1 cellular context compared by ENCODE assay signal in the genomic region with DNA sequence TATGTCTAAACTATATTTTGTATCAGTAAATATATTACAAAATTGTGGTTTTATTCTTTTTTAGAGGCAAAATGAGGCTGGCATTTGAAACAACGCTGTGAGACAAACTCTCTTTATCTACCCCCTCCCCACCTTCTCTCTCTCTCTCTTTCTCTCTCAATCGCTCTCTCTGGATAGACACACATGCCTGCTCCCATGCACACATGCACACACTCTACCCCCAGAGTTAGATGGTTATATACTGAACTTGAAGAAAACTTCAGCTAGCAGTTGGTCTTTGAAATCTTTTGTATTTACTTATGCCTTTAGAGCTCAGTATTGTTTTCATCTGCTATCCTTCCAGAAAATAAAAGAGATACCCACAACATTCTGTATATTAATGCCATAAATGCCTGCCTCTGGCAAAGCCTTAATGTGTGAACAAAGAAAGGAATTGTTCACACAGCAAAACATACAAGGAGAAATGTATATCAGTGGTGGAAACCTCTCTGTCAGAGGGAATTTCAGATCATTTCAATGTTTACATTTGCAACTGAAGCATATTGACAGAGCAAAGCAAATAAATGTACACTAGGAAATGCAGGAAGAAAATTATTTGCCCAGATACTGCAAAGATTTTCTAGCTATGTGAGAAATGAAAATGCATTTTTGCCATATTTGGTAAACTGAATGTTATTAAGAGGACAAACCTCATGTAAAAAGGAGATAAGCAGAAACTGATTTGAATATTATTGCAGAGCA.
A peak's percentile ranks its signal among the peaks of the same experiment; 100 is the strongest.
TF ChIP-seq lines count a peak whose summit lies in the region.

No MANE protein-coding gene starts in this region.

TF ChIP-seq in HepG2, 621 proteins besides CTCF, POLR2A, EP300 and RAD21 (continued from another document and continues in another):
- no peak for TF ChIP-seq ZNF446 (CRISPR knock-in tag; IDR thresholded peaks at IDR 0.05)
- TF ChIP-seq, protein P1, sequence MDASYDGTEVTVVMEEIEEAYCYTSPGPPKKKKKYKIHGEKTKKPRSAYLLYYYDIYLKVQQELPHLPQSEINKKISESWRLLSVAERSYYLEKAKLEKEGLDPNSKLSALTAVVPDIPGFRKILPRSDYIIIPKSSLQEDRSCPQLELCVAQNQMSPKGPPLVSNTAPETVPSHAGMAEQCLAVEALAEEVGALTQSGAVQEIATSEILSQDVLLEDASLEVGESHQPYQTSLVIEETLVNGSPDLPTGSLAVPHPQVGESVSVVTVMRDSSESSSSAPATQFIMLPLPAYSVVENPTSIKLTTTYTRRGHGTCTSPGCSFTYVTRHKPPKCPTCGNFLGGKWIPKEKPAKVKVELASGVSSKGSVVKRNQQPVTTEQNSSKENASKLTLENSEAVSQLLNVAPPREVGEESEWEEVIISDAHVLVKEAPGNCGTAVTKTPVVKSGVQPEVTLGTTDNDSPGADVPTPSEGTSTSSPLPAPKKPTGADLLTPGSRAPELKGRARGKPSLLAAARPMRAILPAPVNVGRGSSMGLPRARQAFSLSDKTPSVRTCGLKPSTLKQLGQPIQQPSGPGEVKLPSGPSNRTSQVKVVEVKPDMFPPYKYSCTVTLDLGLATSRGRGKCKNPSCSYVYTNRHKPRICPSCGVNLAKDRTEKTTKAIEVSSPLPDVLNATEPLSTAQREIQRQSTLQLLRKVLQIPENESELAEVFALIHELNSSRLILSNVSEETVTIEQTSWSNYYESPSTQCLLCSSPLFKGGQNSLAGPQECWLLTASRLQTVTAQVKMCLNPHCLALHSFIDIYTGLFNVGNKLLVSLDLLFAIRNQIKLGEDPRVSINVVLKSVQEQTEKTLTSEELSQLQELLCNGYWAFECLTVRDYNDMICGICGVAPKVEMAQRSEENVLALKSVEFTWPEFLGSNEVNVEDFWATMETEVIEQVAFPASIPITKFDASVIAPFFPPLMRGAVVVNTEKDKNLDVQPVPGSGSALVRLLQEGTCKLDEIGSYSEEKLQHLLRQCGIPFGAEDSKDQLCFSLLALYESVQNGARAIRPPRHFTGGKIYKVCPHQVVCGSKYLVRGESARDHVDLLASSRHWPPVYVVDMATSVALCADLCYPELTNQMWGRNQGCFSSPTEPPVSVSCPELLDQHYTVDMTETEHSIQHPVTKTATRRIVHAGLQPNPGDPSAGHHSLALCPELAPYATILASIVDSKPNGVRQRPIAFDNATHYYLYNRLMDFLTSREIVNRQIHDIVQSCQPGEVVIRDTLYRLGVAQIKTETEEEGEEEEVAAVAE (CRISPR knock-in tag; IDR thresholded peaks at IDR 0.05; ENCODE audit: borderline replicate concordance): no peak
- TF ChIP-seq POLR2AphosphoS2 (IDR thresholded peaks at IDR 0.05; ENCODE audit: low read depth, low read length): no peak
- TF ChIP-seq RAD51 (IDR thresholded peaks at IDR 0.05; ENCODE audit: borderline replicate concordance): no peak
- TF ChIP-seq ZNF460 (CRISPR knock-in tag; IDR thresholded peaks at IDR 0.05; ENCODE audit: borderline replicate concordance): no peak
- TF ChIP-seq ZNF367 (CRISPR knock-in tag; IDR thresholded peaks at IDR 0.05; ENCODE audit: borderline replicate concordance): no peak
- TF ChIP-seq, protein P2, sequence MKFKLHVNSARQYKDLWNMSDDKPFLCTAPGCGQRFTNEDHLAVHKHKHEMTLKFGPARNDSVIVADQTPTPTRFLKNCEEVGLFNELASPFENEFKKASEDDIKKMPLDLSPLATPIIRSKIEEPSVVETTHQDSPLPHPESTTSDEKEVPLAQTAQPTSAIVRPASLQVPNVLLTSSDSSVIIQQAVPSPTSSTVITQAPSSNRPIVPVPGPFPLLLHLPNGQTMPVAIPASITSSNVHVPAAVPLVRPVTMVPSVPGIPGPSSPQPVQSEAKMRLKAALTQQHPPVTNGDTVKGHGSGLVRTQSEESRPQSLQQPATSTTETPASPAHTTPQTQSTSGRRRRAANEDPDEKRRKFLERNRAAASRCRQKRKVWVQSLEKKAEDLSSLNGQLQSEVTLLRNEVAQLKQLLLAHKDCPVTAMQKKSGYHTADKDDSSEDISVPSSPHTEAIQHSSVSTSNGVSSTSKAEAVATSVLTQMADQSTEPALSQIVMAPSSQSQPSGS (CRISPR knock-in tag; IDR thresholded peaks at IDR 0.05): peak; percentile 70
- TF ChIP-seq, protein P3, sequence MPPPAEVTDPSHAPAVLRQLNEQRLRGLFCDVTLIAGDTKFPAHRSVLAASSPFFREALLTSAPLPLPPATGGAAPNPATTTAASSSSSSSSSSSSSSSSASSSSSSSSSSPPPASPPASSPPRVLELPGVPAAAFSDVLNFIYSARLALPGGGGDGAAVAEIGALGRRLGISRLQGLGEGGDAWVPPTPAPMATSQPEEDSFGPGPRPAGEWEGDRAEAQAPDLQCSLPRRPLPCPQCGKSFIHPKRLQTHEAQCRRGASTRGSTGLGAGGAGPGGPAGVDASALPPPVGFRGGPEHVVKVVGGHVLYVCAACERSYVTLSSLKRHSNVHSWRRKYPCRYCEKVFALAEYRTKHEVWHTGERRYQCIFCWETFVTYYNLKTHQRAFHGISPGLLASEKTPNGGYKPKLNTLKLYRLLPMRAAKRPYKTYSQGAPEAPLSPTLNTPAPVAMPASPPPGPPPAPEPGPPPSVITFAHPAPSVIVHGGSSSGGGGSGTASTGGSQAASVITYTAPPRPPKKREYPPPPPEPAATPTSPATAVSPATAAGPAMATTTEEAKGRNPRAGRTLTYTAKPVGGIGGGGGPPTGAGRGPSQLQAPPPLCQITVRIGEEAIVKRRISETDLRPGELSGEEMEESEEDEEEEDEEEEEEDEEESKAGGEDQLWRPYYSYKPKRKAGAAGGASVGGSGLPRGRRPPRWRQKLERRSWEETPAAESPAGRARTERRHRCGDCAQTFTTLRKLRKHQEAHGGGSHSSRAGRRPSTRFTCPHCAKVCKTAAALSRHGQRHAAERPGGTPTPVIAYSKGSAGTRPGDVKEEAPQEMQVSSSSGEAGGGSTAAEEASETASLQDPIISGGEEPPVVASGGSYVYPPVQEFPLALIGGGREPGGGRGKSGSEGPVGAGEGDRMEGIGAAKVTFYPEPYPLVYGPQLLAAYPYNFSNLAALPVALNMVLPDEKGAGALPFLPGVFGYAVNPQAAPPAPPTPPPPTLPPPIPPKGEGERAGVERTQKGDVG (CRISPR knock-in tag; IDR thresholded peaks at IDR 0.05; ENCODE audit: borderline replicate concordance): no peak
- TF ChIP-seq, protein P4, sequence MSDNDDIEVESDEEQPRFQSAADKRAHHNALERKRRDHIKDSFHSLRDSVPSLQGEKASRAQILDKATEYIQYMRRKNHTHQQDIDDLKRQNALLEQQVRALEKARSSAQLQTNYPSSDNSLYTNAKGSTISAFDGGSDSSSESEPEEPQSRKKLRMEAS (IDR thresholded peaks at IDR 0.05): peak; percentile 37; the same call in 1 of the 2 replicates
- peak; percentile 85 for TF ChIP-seq MED1 (CRISPR knock-in tag; IDR thresholded peaks at IDR 0.05)
- TF ChIP-seq SALL1 (CRISPR knock-in tag; IDR thresholded peaks at IDR 0.05): peak; percentile 53; the same call in 1 of the 2 replicates
- TF ChIP-seq BORCS8-MEF2B (CRISPR knock-in tag; IDR thresholded peaks at IDR 0.05): no peak
- TF ChIP-seq MAZ (IDR thresholded peaks at IDR 0.05; ENCODE audit: borderline replicate concordance, low read depth, low read length): no peak
- TF ChIP-seq MAZ (CRISPR knock-in tag; IDR thresholded peaks at IDR 0.05; ENCODE audit: low read depth): no peak
- TF ChIP-seq RFX1 (IDR thresholded peaks at IDR 0.05): no peak
- TF ChIP-seq ZNF878 (CRISPR knock-in tag; IDR thresholded peaks at IDR 0.05): peak; percentile 68; the same call in 1 of the 2 replicates
- 0 out of 2 replicates have a peak, but pooled peaks have one; percentile 29 for TF ChIP-seq ZFP82 (CRISPR knock-in tag; IDR thresholded peaks at IDR 0.05; ENCODE audit: borderline replicate concordance)
- no peak for TF ChIP-seq SMAD9 (CRISPR knock-in tag; IDR thresholded peaks at IDR 0.05)
- 0 out of 2 replicates have a peak, but pooled peaks have one; percentile 33 for TF ChIP-seq ZNF7 (CRISPR knock-in tag; IDR thresholded peaks at IDR 0.05)
- TF ChIP-seq DPF2 (CRISPR knock-in tag; IDR thresholded peaks at IDR 0.05; ENCODE audit: borderline replicate concordance, low read depth): peak; percentile 84; the same call in 1 of the 2 replicates
- TF ChIP-seq ZNF792 (CRISPR knock-in tag; IDR thresholded peaks at IDR 0.05): 0 out of 2 replicates have a peak, but pooled peaks have one; percentile 46
- TF ChIP-seq MBNL3 (CRISPR knock-in tag; conservative IDR thresholded peaks at IDR 0.05): no peak
- TF ChIP-seq POGZ (CRISPR knock-in tag; IDR thresholded peaks at IDR 0.05): peak; percentile 53; the same call in 1 of the 2 replicates
- TF ChIP-seq SP140L (CRISPR knock-in tag; IDR thresholded peaks at IDR 0.05; ENCODE audit: borderline replicate concordance): no peak
- no peak for TF ChIP-seq KMT2A (CRISPR knock-in tag; IDR thresholded peaks at IDR 0.05)
- TF ChIP-seq GATAD2A (CRISPR knock-in tag; IDR thresholded peaks at IDR 0.05): peak; percentile 99
- TF ChIP-seq ZNF24 (IDR thresholded peaks at IDR 0.05): no peak
- TF ChIP-seq ZNF34 (CRISPR knock-in tag; IDR thresholded peaks at IDR 0.05; ENCODE audit: borderline replicate concordance): no peak
- peak; percentile 74 for TF ChIP-seq CEBPG (CRISPR knock-in tag; IDR thresholded peaks at IDR 0.05)
- TF ChIP-seq, protein P5, sequence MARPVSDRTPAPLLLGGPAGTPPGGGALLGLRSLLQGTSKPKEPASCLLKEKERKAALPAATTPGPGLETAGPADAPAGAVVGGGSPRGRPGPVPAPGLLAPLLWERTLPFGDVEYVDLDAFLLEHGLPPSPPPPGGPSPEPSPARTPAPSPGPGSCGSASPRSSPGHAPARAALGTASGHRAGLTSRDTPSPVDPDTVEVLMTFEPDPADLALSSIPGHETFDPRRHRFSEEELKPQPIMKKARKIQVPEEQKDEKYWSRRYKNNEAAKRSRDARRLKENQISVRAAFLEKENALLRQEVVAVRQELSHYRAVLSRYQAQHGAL (CRISPR knock-in tag; IDR thresholded peaks at IDR 0.05; ENCODE audit: not compliant biosample characterization): no peak
- TF ChIP-seq KLF9 (CRISPR knock-in tag; IDR thresholded peaks at IDR 0.05; ENCODE audit: low read depth): no peak
- TF ChIP-seq BRD4 (CRISPR knock-in tag; IDR thresholded peaks at IDR 0.05): no peak
- TF ChIP-seq ZNF672 (CRISPR knock-in tag; IDR thresholded peaks at IDR 0.05): no peak
- TF ChIP-seq, protein P6, sequence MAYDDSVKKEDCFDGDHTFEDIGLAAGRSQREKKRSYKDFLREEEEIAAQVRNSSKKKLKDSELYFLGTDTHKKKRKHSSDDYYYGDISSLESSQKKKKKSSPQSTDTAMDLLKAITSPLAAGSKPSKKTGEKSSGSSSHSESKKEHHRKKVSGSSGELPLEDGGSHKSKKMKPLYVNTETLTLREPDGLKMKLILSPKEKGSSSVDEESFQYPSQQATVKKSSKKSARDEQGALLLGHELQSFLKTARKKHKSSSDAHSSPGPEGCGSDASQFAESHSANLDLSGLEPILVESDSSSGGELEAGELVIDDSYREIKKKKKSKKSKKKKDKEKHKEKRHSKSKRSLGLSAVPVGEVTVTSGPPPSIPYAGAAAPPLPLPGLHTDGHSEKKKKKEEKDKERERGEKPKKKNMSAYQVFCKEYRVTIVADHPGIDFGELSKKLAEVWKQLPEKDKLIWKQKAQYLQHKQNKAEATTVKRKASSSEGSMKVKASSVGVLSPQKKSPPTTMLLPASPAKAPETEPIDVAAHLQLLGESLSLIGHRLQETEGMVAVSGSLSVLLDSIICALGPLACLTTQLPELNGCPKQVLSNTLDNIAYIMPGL (CRISPR knock-in tag; IDR thresholded peaks at IDR 0.05; ENCODE audit: borderline replicate concordance in 1 of 2, low read depth in 1 of 2): peak in 1 of 2 experiments; percentile 52; a peak in 1 of 4 replicates
- TF ChIP-seq ZBTB7B (CRISPR knock-in tag; IDR thresholded peaks at IDR 0.05): no peak
- TF ChIP-seq HMG20B (CRISPR knock-in tag; conservative IDR thresholded peaks at IDR 0.05): peak; percentile 55; the same call in 1 of the 2 replicates
- TF ChIP-seq SOX6 (IDR thresholded peaks at IDR 0.05): no peak
- TF ChIP-seq SOX6 (CRISPR knock-in tag; IDR thresholded peaks at IDR 0.05): peak; percentile 91
- no peak for TF ChIP-seq ZNF572 (CRISPR knock-in tag; IDR thresholded peaks at IDR 0.05)
- TF ChIP-seq, protein P7, sequence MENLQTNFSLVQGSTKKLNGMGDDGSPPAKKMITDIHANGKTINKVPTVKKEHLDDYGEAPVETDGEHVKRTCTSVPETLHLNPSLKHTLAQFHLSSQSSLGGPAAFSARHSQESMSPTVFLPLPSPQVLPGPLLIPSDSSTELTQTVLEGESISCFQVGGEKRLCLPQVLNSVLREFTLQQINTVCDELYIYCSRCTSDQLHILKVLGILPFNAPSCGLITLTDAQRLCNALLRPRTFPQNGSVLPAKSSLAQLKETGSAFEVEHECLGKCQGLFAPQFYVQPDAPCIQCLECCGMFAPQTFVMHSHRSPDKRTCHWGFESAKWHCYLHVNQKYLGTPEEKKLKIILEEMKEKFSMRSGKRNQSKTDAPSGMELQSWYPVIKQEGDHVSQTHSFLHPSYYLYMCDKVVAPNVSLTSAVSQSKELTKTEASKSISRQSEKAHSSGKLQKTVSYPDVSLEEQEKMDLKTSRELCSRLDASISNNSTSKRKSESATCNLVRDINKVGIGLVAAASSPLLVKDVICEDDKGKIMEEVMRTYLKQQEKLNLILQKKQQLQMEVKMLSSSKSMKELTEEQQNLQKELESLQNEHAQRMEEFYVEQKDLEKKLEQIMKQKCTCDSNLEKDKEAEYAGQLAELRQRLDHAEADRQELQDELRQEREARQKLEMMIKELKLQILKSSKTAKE (CRISPR knock-in tag; IDR thresholded peaks at IDR 0.05; ENCODE audit: borderline replicate concordance): no peak
- no peak for TF ChIP-seq GMEB2 (CRISPR knock-in tag; IDR thresholded peaks at IDR 0.05; ENCODE audit: low read depth)
- peak; percentile 83 for TF ChIP-seq FOXK1 (CRISPR knock-in tag; IDR thresholded peaks at IDR 0.05; ENCODE audit: borderline replicate concordance, low read depth)
- no peak for TF ChIP-seq ZMYM2 (CRISPR knock-in tag; IDR thresholded peaks at IDR 0.05)
- TF ChIP-seq HOXD1 (CRISPR knock-in tag; IDR thresholded peaks at IDR 0.05): no peak; the same call in 1 of the 2 replicates
- no peak for TF ChIP-seq LCORL (IDR thresholded peaks at IDR 0.05)
- TF ChIP-seq LCORL (CRISPR knock-in tag; IDR thresholded peaks at IDR 0.05): peak; percentile 50; the same call in 1 of the 2 replicates
